14 cellular contexts compared by ENCODE assay signal in the genomic region with DNA sequence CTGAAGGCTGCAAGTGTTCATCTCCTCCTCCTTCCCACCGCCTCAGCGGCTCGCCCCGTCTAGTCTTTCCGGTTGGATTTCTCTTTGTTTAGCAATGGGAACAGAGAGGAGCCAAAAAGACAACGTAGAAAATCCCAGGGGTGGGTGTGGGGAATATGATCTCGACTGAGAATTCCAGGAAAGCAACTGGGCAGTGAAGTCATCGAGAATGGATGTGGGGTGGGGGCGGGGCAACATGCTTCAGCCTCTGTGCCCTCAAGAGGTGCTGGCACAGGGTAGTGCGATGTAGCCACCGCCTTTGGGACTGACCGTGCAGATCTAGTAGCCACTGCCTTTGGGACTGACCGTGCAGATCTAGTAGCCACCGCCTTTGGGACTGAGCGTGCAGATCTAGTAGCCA. TPM values are rescaled to one million over a fixed set of nuclear protein-coding genes. Genes with fewer than 3 reads are reported as not detected.
"Had no signal": no experiment of that assay in that cellular context is flagged by ENCODE, and none has a peak within 500 bp of the region (broad histone marks: within the 10 kb centered on the region; RNA-seq: fewer than 3 reads in every experiment).

No MANE protein-coding gene starts in this region.

- H3K36me3 Mint-ChIP-seq: stimulated activated effector memory CD8-positive, alpha-beta T cell treated with anti-CD3 and anti-CD28 coated beads, Interleukin-12 subunit alpha, Interleukin-12 subunit beta, amount 100 ng/mL, for 72 hours had no signal

- H3K9me3 Mint-ChIP-seq: activated CD8-positive, alpha-beta T cell treated with anti-CD3 and anti-CD28 coated beads for 36 hours had no signal

- ATAC-seq: activated CD8-positive, alpha-beta T cell treated with anti-CD3 and anti-CD28 coated beads for 36 hours; activated T-cell treated with anti-CD3 and anti-CD28 coated beads, Interleukin-2, amount 50 U/mL, for 72 hours; gastroesophageal sphincter; naive thymus-derived CD4-positive, alpha-beta T cell; right cardiac atrium; stimulated activated effector memory CD8-positive, alpha-beta T cell treated with anti-CD3 and anti-CD28 coated beads, Interleukin-12 subunit alpha, Interleukin-12 subunit beta, amount 100 ng/mL, for 72 hours had no signal

- H3K4me3 Mint-ChIP-seq: activated CD8-positive, alpha-beta T cell treated with anti-CD3 and anti-CD28 coated beads for 36 hours; activated T-cell treated with anti-CD3 and anti-CD28 coated beads, Interleukin-2, amount 50 U/mL, for 72 hours; naive thymus-derived CD4-positive, alpha-beta T cell; stimulated activated effector memory CD8-positive, alpha-beta T cell treated with anti-CD3 and anti-CD28 coated beads, Interleukin-12 subunit alpha, Interleukin-12 subunit beta, amount 100 ng/mL, for 72 hours had no signal

- H3K36me3 ChIP-seq: colonic mucosa, gastroesophageal sphincter, tibial nerve had no signal

- H3K9me3 ChIP-seq: colonic mucosa, gastroesophageal sphincter, tibial nerve had no signal

- H3K27ac ChIP-seq: colonic mucosa, gastroesophageal sphincter, tibial nerve had no signal

- H3K4me3 ChIP-seq: colonic mucosa, gastroesophageal sphincter, tibial nerve had no signal

- H3K27ac Mint-ChIP-seq: activated CD8-positive, alpha-beta T cell treated with anti-CD3 and anti-CD28 coated beads for 36 hours; activated T-cell treated with anti-CD3 and anti-CD28 coated beads, Interleukin-2, amount 50 U/mL, for 72 hours; naive thymus-derived CD4-positive, alpha-beta T cell; stimulated activated effector memory CD8-positive, alpha-beta T cell treated with anti-CD3 and anti-CD28 coated beads, Interleukin-12 subunit alpha, Interleukin-12 subunit beta, amount 100 ng/mL, for 72 hours had no signal

- H3K4me1 ChIP-seq: colonic mucosa had no signal

- DNase-seq: activated CD4-positive, alpha-beta T cell treated with anti-CD3 and anti-CD28 coated beads for 4 hours; activated CD8-positive, alpha-beta memory T cell treated with anti-CD3 and anti-CD28 coated beads, Interleukin-2, amount 50 U/mL, for 4 hours; activated CD8-positive, alpha-beta T cell treated with anti-CD3 and anti-CD28 coated beads for 36 hours; activated T-cell treated with anti-CD3 and anti-CD28 coated beads, Interleukin-2, amount 50 U/mL, for 72 hours; colonic mucosa; midbrain; naive thymus-derived CD4-positive, alpha-beta T cell; posterior cingulate gyrus; right cardiac atrium; T-helper 1 cell had no signal

RNA-seq across cellular contexts. Expression of gene MSX2, which starts 13.0 kb away (rescaled TPM):
- total RNA-seq: activated CD8-positive, alpha-beta T cell treated with anti-CD3 and anti-CD28 coated beads for 36 hours; endothelial cell of umbilical vein; naive thymus-derived CD4-positive, alpha-beta T cell had no signal
